ENCODE assay signal across 8 cellular contexts in the genomic region with DNA sequence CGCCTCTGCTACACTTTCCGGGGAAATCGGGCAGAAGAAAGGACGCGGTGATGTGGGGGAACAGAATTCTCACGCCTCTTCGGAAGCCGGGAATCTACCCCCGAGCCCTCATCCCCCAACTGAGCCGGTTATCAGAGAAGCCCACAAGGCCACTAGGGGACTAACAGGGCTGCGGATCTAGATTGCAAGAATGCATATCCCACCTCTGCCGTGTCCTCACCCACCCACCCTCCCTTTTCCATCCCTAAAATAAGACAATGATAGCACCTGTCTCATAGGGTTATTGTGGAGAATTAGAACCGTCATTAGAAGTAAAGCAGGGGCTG. TPM values are rescaled to one million over a fixed set of nuclear protein-coding genes. Genes with fewer than 3 reads are reported as not detected.
DNase-seq lines count a peak whose midpoint lies in the region; ATAC-seq and TF ChIP-seq lines count a peak whose summit lies in the region.

No MANE protein-coding gene starts in this region.

- H3K9ac ChIP-seq in Loucy (ENCODE audit: low read depth, low read length, poor library complexity, severe bottlenecking) = peak overlapping the region; percentile 55

- peak overlapping the region; percentile 74 for H3K4me2 ChIP-seq in Loucy (ENCODE audit: low read depth, low read length, poor library complexity, severe bottlenecking)

- H3K79me2 ChIP-seq in Loucy (ENCODE audit: insufficient read depth, low read length) = peaks cover 6% of the 10 kb centered on the region

- H3K9me3 Mint-ChIP-seq in CD14-positive monocyte (no peaks in the 10 kb centered on the region), neural crest cell (no peaks in the 10 kb centered on the region)

- H4K20me1 ChIP-seq in Loucy (ENCODE audit: insufficient read depth, low read length, poor library complexity, severe bottlenecking) = no peaks in the 10 kb centered on the region

- H3K27me3 Mint-ChIP-seq in CD14-positive monocyte (ENCODE audit: low read depth in 3 of 3) (no peaks in the 10 kb centered on the region), neural crest cell (ENCODE audit: low read depth) (peaks cover 4% of the 10 kb centered on the region)

- no peaks in the 10 kb centered on the region for H3K9me3 ChIP-seq in Loucy (ENCODE audit: insufficient read depth, low read depth, low read length)

- H3F3A ChIP-seq in Loucy (ENCODE audit: low read depth) = no peaks in the 10 kb centered on the region

- H3K4me1 ChIP-seq in Loucy (ENCODE audit: insufficient read depth, low read length, poor library complexity, severe bottlenecking) = peaks cover 13% of the 10 kb centered on the region

- peaks cover 28 to 42% of the 10 kb centered on the region in 2 donors for H3K36me3 Mint-ChIP-seq in CD14-positive monocyte
- H3K36me3 Mint-ChIP-seq in neural crest cell (ENCODE audit: low read depth) = peaks cover 2% of the 10 kb centered on the region

- peak overlapping the region; percentile 79 for H3K4me3 ChIP-seq in Loucy (ENCODE audit: low read length, poor library complexity, severe bottlenecking)
- H3K4me3 ChIP-seq in dorsolateral prefrontal cortex = peak overlapping the region; percentile 56 to 89 (median 75)

- H2AFZ ChIP-seq in Loucy (ENCODE audit: low read length) = peak overlapping the region; percentile 96

- H3K4me1 Mint-ChIP-seq in CD14-positive monocyte (peaks cover 46% of the 10 kb centered on the region), neural crest cell (peaks cover 33% of the 10 kb centered on the region)

- peak; percentile 6 for TF ChIP-seq CTCF in CD14-positive monocyte (IDR thresholded peaks at IDR 0.05)
- 0 out of 2 replicates have a peak, but pooled peaks have one; percentile 27 for TF ChIP-seq CTCF in Loucy (conservative IDR thresholded peaks at IDR 0.05; ENCODE audit: low read length)
- TF ChIP-seq CTCF in dorsolateral prefrontal cortex (IDR thresholded peaks at IDR 0.05 in 54 of 56, conservative IDR thresholded peaks at IDR 0.05 in 2 of 56; ENCODE audit: low read depth in 1 of 56, partially characterized antibody in 56 of 56) = peak in 2 of 56 donors; percentile 3
- TF ChIP-seq CTCF in neural crest cell (conservative IDR thresholded peaks at IDR 0.05) = peak; percentile 45

- peak overlapping the region; percentile 88 to 96 for H3K4me3 Mint-ChIP-seq in CD14-positive monocyte
- H3K4me3 Mint-ChIP-seq in neural crest cell = peak overlapping the region; percentile 89

- peak overlapping the region; percentile 89 to 97 (median 95) for H3K27ac Mint-ChIP-seq in CD14-positive monocyte
- H3K27ac Mint-ChIP-seq in neural crest cell (ENCODE audit: unreplicated experiment) = peak overlapping the region; percentile 98

- intact Hi-C loops in CD14-positive monocyte (cut with micrococcal nuclease) = loop anchor here (5.0 to 10.0 kb wide), 8 partner anchors 36 to 1594 kb away; a partner anchor contains a TSS
- intact Hi-C loops in dorsolateral prefrontal cortex (cut with DNase I) = no loop called here

- DNase-seq in CD14-positive monocyte (ENCODE audit: low spot score) = no peak
- no peak for DNase-seq in dorsolateral prefrontal cortex
- DNase-seq in neural crest cell (ENCODE audit: low read depth, low spot score) = no peak
- DNase-seq in dedifferentiated amniotic fluid mesenchymal stem cell (ENCODE audit: extremely low spot score) = no peak
- no peak for DNase-seq in SIG-M5 treated with dmso at 0.1 percent for 504 hours (lab: John Stamatoyannopoulos, UW; ENCODE audit: unreplicated experiment)

- ATAC-seq in GM21529 (IDR thresholded peaks at IDR 0.05; ENCODE audit: unreplicated experiment) (no peak), GM21526 (IDR thresholded peaks at IDR 0.05; ENCODE audit: low FRiP score, unreplicated experiment) (no peak)

- H3K27ac ChIP-seq in dorsolateral prefrontal cortex = peak overlapping the region in 58 of 59 donors; percentile 34 to 95 (median 87)

- H3K36me3 ChIP-seq in Loucy (ENCODE audit: insufficient read depth, low read length) = peaks cover 23% of the 10 kb centered on the region; the same call in 1 of the 2 replicates

- H3K27me3 ChIP-seq in Loucy (ENCODE audit: insufficient read depth, low read length, poor library complexity, severe bottlenecking) (no peaks in the 10 kb centered on the region), dorsolateral prefrontal cortex (no peaks in the 10 kb centered on the region)

- H3K9me2 ChIP-seq in Loucy (replicated peaks; ENCODE audit: low read depth, low read length) = no peaks in the 10 kb centered on the region

RNA-seq across cellular contexts. Expression of a gene that starts 1.1 kb away (rescaled TPM):
- 100 to 1,000 TPM; 119 to 144 TPM for polyA plus RNA-seq in CD14-positive monocyte
- 10 to 100 TPM in 17 of 120 experiments, 1 to 10 TPM in 103; 1.6 to 16.9 (median 5.9) TPM for total RNA-seq in dorsolateral prefrontal cortex
- total RNA-seq in neural crest cell = 4.2 and 6.3 TPM in 2 replicates

RNA-seq across cellular contexts. Expression of a gene that starts 4.0 kb away (rescaled TPM):
- 1 to 10 TPM; 6.2 to 8.7 TPM for polyA plus RNA-seq in CD14-positive monocyte
- total RNA-seq in dorsolateral prefrontal cortex (10 to 100 TPM in 119 of 120 experiments, 1 to 10 TPM in 1; 9.6 to 45.3 (median 29.3) TPM), neural crest cell (19.4 and 21.6 TPM in 2 replicates)

RNA-seq across cellular contexts. Expression of a gene that starts 4.3 kb away (rescaled TPM):
- 100 to 1,000 TPM; 129 to 149 TPM for polyA plus RNA-seq in CD14-positive monocyte
- total RNA-seq in dorsolateral prefrontal cortex = 10 to 100 TPM; 31.7 to 63.6 (median 46.4) TPM
- total RNA-seq in neural crest cell = 67.3 and 69.2 TPM in 2 replicates

RNA-seq across cellular contexts. Expression of a gene that starts 7.2 kb away (rescaled TPM):
- 1 to 10 TPM; 5.6 to 7.2 TPM for polyA plus RNA-seq in CD14-positive monocyte
- 10 to 100 TPM; 10.0 to 30.5 (median 18.1) TPM for total RNA-seq in dorsolateral prefrontal cortex
- 7.5 and 12.5 TPM in 2 replicates for total RNA-seq in neural crest cell

RNA-seq across cellular contexts. Expression of a gene that starts 15.7 kb away (rescaled TPM):
- polyA plus RNA-seq in CD14-positive monocyte = not detected
- 10 to 100 TPM in 110 of 120 experiments, 1 to 10 TPM in 10; 5.5 to 36.0 (median 16.9) TPM for total RNA-seq in dorsolateral prefrontal cortex
- 0.37 and 0.64 TPM in 2 replicates for total RNA-seq in neural crest cell

Comparison
In these comparisons a context has a peak if more than half of its experiments do, and no peak if none do; other contexts are left out.
1. intact Hi-C loops: an anchor here in CD14-positive monocyte (5.0 to 10.0 kb wide); none called in dorsolateral prefrontal cortex.